1 cellular context compared by ENCODE assay signal in genomic region chr11:131546218-131546895, GRCh38.
TF ChIP-seq lines count a peak whose summit lies in the region.

No MANE protein-coding gene starts in this region.

TF ChIP-seq in GM23338, 12 proteins besides CTCF, POLR2A, EP300 and RAD21 (continued from another document):
- TF ChIP-seq ZNF462 (CRISPR knock-in tag; IDR thresholded peaks at IDR 0.05) (no peak), EZH2 (IDR thresholded peaks at IDR 0.05; ENCODE audit: low read depth, unreplicated experiment) (no peak), NANOG (IDR thresholded peaks at IDR 0.05; ENCODE audit: borderline replicate concordance) (no peak), STAT1 (IDR thresholded peaks at IDR 0.05; ENCODE audit: unreplicated experiment) (no peak), ZNF114 (CRISPR knock-in tag; IDR thresholded peaks at IDR 0.05) (no peak), ZNF331 (CRISPR knock-in tag; IDR thresholded peaks at IDR 0.05; ENCODE audit: low read depth) (no peak), ETS1 (IDR thresholded peaks at IDR 0.05) (no peak), CREB1 (CRISPR knock-in tag; IDR thresholded peaks at IDR 0.05; ENCODE audit: low read depth) (no peak), POLR2AphosphoS5 (IDR thresholded peaks at IDR 0.05; ENCODE audit: low read depth) (no peak), JUNB (IDR thresholded peaks at IDR 0.05; ENCODE audit: unreplicated experiment) (no peak), EZH2phosphoT487 (IDR thresholded peaks at IDR 0.05; ENCODE audit: unreplicated experiment) (no peak)
TF ChIP-seq in GM23338: peak in this region for 0.
